19 cellular contexts compared by ENCODE assay signal in genomic region chr10:72342911-72343310, GRCh38. TPM values are rescaled to one million over a fixed set of nuclear protein-coding genes. Genes with fewer than 3 reads are reported as not detected.
DNase-seq lines count a peak whose midpoint lies in the region; ATAC-seq and TF ChIP-seq lines count a peak whose summit lies in the region.
"Had no signal": no experiment of that assay in that cellular context is flagged by ENCODE, and none has a peak within 500 bp of the region (broad histone marks: within the 10 kb centered on the region; RNA-seq: fewer than 3 reads in every experiment).

No MANE protein-coding gene starts in this region.

- POLR2A ChIA-PET in activated CD4-positive, alpha-beta T cell treated with anti-CD3 and anti-CD28 coated beads for 36 hours (lab: Charles Lee) = interaction anchor here (0.6 kb wide), 1 partner anchor 11 kb away, joined by 3 read pairs; no protein-coding TSS in a partner anchor

- no peak for TF ChIP-seq CTCF in RWPE2 (IDR thresholded peaks at IDR 0.05; ENCODE audit: poor library complexity, severe bottlenecking)

- H3K4me1 Mint-ChIP-seq in activated CD4-positive, alpha-beta T cell treated with anti-CD3 and anti-CD28 coated beads for 36 hours = peaks cover 18% of the 10 kb centered on the region
- peaks cover 9% of the 10 kb centered on the region for H3K4me1 Mint-ChIP-seq in activated CD4-positive, alpha-beta T cell treated with anti-CD3 and anti-CD28 coated beads, Interleukin-2, amount 10 ng/mL, durations not matched to agents 24 days and 14 days
- peaks cover 10 to 17% of the 10 kb centered on the region in 2 donors for H3K4me1 Mint-ChIP-seq in effector memory CD8-positive, alpha-beta T cell (ENCODE audit: low read depth in 2 of 2)
- peaks cover 27% of the 10 kb centered on the region for H3K4me1 Mint-ChIP-seq in stimulated activated memory B cell treated with anti-CD40 and anti-IgM and Interleukin-4, amounts not matched to agents 10 μg/mL and 1 μg/mL and 100 μg/mL, for 72 hours

- ATAC-seq in activated CD4-positive, alpha-beta T cell treated with anti-CD3 and anti-CD28 coated beads for 36 hours = no peak
- ATAC-seq in RWPE2 (ENCODE audit: low read depth) (peak; percentile 4; the same call in 1 of the 3 replicates), left ventricle myocardium superior (no peak), GM21825 (IDR thresholded peaks at IDR 0.05; ENCODE audit: unreplicated experiment) (no peak)
- ATAC-seq in effector memory CD8-positive, alpha-beta T cell (replicated peaks) = no peak
- no peak for ATAC-seq in stimulated activated memory B cell treated with anti-CD40 and anti-IgM and Interleukin-4, amounts not matched to agents 10 μg/mL and 1 μg/mL and 100 μg/mL, for 72 hours
- ATAC-seq: GM12878, PC-3, Right ventricle myocardium inferior had no signal

- CTCF ChIA-PET in activated CD4-positive, alpha-beta T cell treated with anti-CD3 and anti-CD28 coated beads for 36 hours (lab: Charles Lee) = interaction anchor here (0.7 to 1.9 kb wide), 7 partner anchors 68 to 754 kb away, joined by 3 to 9 read pairs (median 4); no protein-coding TSS in a partner anchor

- DNase-seq in activated CD4-positive, alpha-beta T cell treated with anti-CD3 and anti-CD28 coated beads for 36 hours = no peak
- no peak for DNase-seq in activated CD4-positive, alpha-beta T cell treated with anti-CD3 and anti-CD28 coated beads, Interleukin-2, amount 10 ng/mL, durations not matched to agents 24 days and 14 days
- no peak for DNase-seq in RWPE2 (ENCODE audit: low spot score)
- no peak for DNase-seq in effector memory CD8-positive, alpha-beta T cell
- DNase-seq in left ventricle myocardium superior = no peak
- DNase-seq in SW 1271 (lab: John Stamatoyannopoulos, UW) = no peak
- DNase-seq: 8988T, C1 segment of cervical spinal cord, Caco-2, DMS53, KBM-7, NCI-H1048, NCI-H345, NCI-H69, PC-3 had no signal

- H3K36me3 ChIP-seq in RWPE2 (ENCODE audit: low read depth) = peaks cover 40% of the 10 kb centered on the region

- H3K9me3 Mint-ChIP-seq in activated CD4-positive, alpha-beta T cell treated with anti-CD3 and anti-CD28 coated beads for 36 hours (ENCODE audit: low read depth) = no peaks in the 10 kb centered on the region
- no peaks in the 10 kb centered on the region for H3K9me3 Mint-ChIP-seq in activated CD4-positive, alpha-beta T cell treated with anti-CD3 and anti-CD28 coated beads, Interleukin-2, amount 10 ng/mL, durations not matched to agents 24 days and 14 days
- H3K9me3 Mint-ChIP-seq in effector memory CD8-positive, alpha-beta T cell = no peaks in the 10 kb centered on the region
- no peaks in the 10 kb centered on the region for H3K9me3 Mint-ChIP-seq in stimulated activated memory B cell treated with anti-CD40 and anti-IgM and Interleukin-4, amounts not matched to agents 10 μg/mL and 1 μg/mL and 100 μg/mL, for 72 hours

- H3K9me3 ChIP-seq in RWPE2 (ENCODE audit: severe bottlenecking) = no peaks in the 10 kb centered on the region
- H3K9me3 ChIP-seq: Caco-2 had no signal

- H3K27ac Mint-ChIP-seq in activated CD4-positive, alpha-beta T cell treated with anti-CD3 and anti-CD28 coated beads for 36 hours = peak overlapping the region; percentile 19
- H3K27ac Mint-ChIP-seq in activated CD4-positive, alpha-beta T cell treated with anti-CD3 and anti-CD28 coated beads, Interleukin-2, amount 10 ng/mL, durations not matched to agents 24 days and 14 days = no peak overlapping the region
- H3K27ac Mint-ChIP-seq in effector memory CD8-positive, alpha-beta T cell = peak overlapping the region; percentile 49
- H3K27ac Mint-ChIP-seq in stimulated activated memory B cell treated with anti-CD40 and anti-IgM and Interleukin-4, amounts not matched to agents 10 μg/mL and 1 μg/mL and 100 μg/mL, for 72 hours = peak overlapping the region; percentile 59

- no peaks in the 10 kb centered on the region for H3K27me3 ChIP-seq in RWPE2 (ENCODE audit: insufficient read depth, poor library complexity, severe bottlenecking)

- H3K4me1 ChIP-seq in RWPE2 (ENCODE audit: insufficient read depth, poor library complexity, severe bottlenecking) = peaks cover 2% of the 10 kb centered on the region
- H3K4me1 ChIP-seq: Caco-2 had no signal

- no peak overlapping the region for H3K4me3 Mint-ChIP-seq in activated CD4-positive, alpha-beta T cell treated with anti-CD3 and anti-CD28 coated beads for 36 hours
- H3K4me3 Mint-ChIP-seq in activated CD4-positive, alpha-beta T cell treated with anti-CD3 and anti-CD28 coated beads, Interleukin-2, amount 10 ng/mL, durations not matched to agents 24 days and 14 days = no peak overlapping the region
- no peak overlapping the region for H3K4me3 Mint-ChIP-seq in effector memory CD8-positive, alpha-beta T cell
- H3K4me3 Mint-ChIP-seq in stimulated activated memory B cell treated with anti-CD40 and anti-IgM and Interleukin-4, amounts not matched to agents 10 μg/mL and 1 μg/mL and 100 μg/mL, for 72 hours = no peak overlapping the region

- no peak overlapping the region for H3K4me3 ChIP-seq in RWPE2 (ENCODE audit: severe bottlenecking)
- H3K4me3 ChIP-seq: GM12878 had no signal

- intact Hi-C loops in activated CD4-positive, alpha-beta T cell treated with anti-CD3 and anti-CD28 coated beads for 36 hours (cut with DNase I, micrococcal nuclease) = loop anchor here in 1 of 2 experiments (5.0 kb wide), 1 partner anchor 386 kb away; no protein-coding TSS in a partner anchor
- intact Hi-C loops in activated CD4-positive, alpha-beta T cell treated with anti-CD3 and anti-CD28 coated beads, Interleukin-2, amount 10 ng/mL, durations not matched to agents 24 days and 14 days (cut with micrococcal nuclease) = no loop called here
- intact Hi-C loops in left ventricle myocardium superior (cut with micrococcal nuclease) = loop anchor here (5.0 kb wide), 1 partner anchor 216 kb away; no protein-coding TSS in a partner anchor

- no peaks in the 10 kb centered on the region for H3K27me3 Mint-ChIP-seq in activated CD4-positive, alpha-beta T cell treated with anti-CD3 and anti-CD28 coated beads for 36 hours
- no peaks in the 10 kb centered on the region for H3K27me3 Mint-ChIP-seq in activated CD4-positive, alpha-beta T cell treated with anti-CD3 and anti-CD28 coated beads, Interleukin-2, amount 10 ng/mL, durations not matched to agents 24 days and 14 days
- no peaks in the 10 kb centered on the region for H3K27me3 Mint-ChIP-seq in effector memory CD8-positive, alpha-beta T cell
- H3K27me3 Mint-ChIP-seq in stimulated activated memory B cell treated with anti-CD40 and anti-IgM and Interleukin-4, amounts not matched to agents 10 μg/mL and 1 μg/mL and 100 μg/mL, for 72 hours = no peaks in the 10 kb centered on the region

- H3K36me3 Mint-ChIP-seq in activated CD4-positive, alpha-beta T cell treated with anti-CD3 and anti-CD28 coated beads for 36 hours (ENCODE audit: low read depth) = peaks cover 18% of the 10 kb centered on the region
- H3K36me3 Mint-ChIP-seq in activated CD4-positive, alpha-beta T cell treated with anti-CD3 and anti-CD28 coated beads, Interleukin-2, amount 10 ng/mL, durations not matched to agents 24 days and 14 days (ENCODE audit: low read depth) = peaks cover 25% of the 10 kb centered on the region
- peaks cover 41% of the 10 kb centered on the region for H3K36me3 Mint-ChIP-seq in effector memory CD8-positive, alpha-beta T cell (ENCODE audit: insufficient read depth)
- H3K36me3 Mint-ChIP-seq in stimulated activated memory B cell treated with anti-CD40 and anti-IgM and Interleukin-4, amounts not matched to agents 10 μg/mL and 1 μg/mL and 100 μg/mL, for 72 hours = peaks cover 37% of the 10 kb centered on the region

- no peak overlapping the region for H3K27ac ChIP-seq in RWPE2 (ENCODE audit: poor library complexity, severe bottlenecking)

RNA-seq across cellular contexts. Expression of gene DNAJB12, which starts 11.8 kb away (rescaled TPM):
- 10 to 100 TPM; 19.7 to 21.9 TPM for total RNA-seq in activated CD4-positive, alpha-beta T cell treated with anti-CD3 and anti-CD28 coated beads for 36 hours
- total RNA-seq in activated CD4-positive, alpha-beta T cell treated with anti-CD3 and anti-CD28 coated beads, Interleukin-2, amount 10 ng/mL, durations not matched to agents 24 days and 14 days = 32.5 and 35.1 TPM in 2 replicates
- total RNA-seq in left ventricle myocardium superior = 25.9 TPM
